25 cellular contexts compared by ENCODE assay signal in genomic region chr2:120390381-120391055, GRCh38. TPM values are rescaled to one million over a fixed set of nuclear protein-coding genes. Genes with fewer than 3 reads are reported as not detected.
DNase-seq lines count a peak whose midpoint lies in the region; ATAC-seq and TF ChIP-seq lines count a peak whose summit lies in the region.
"Had no signal": no experiment of that assay in that cellular context is flagged by ENCODE, and none has a peak within 500 bp of the region (broad histone marks: within the 10 kb centered on the region; RNA-seq: fewer than 3 reads in every experiment).

No MANE protein-coding gene starts in this region.

- no peak overlapping the region for H3K27ac Mint-ChIP-seq in osteocyte (ENCODE audit: unreplicated experiment)
- H3K27ac Mint-ChIP-seq: GM23338, HFFc6, memory B cell, type B pancreatic cell had no signal

- intact Hi-C loops in cardiac septum (cut with DNase I), result no loop called here
- intact Hi-C loops in heart right ventricle (cut with DNase I), result no loop called here

- TF ChIP-seq CTCF in heart right ventricle (IDR thresholded peaks at IDR 0.05), result no peak
- TF ChIP-seq CTCF in osteocyte (IDR thresholded peaks at IDR 0.05), result no peak

- H3K27me3 ChIP-seq in heart right ventricle, result peaks cover 0 to 48% (median 28%) of the 10 kb centered on the region in 7 donors

- no peaks in the 10 kb centered on the region for H3K9me3 Mint-ChIP-seq in osteocyte (ENCODE audit: unreplicated experiment)
- H3K9me3 Mint-ChIP-seq: GM23338, memory B cell, type B pancreatic cell had no signal

- no peak overlapping the region for H3K4me3 ChIP-seq in heart right ventricle
- H3K4me3 ChIP-seq: GM23338, PC-9, psoas muscle, skin epidermis had no signal

- DNase-seq in cardiac septum (ENCODE audit: low spot score) (peak; percentile 66), heart right ventricle (no peak), islet precursor cell (peak; percentile 31), osteocyte (ENCODE audit: extremely low spot score, unreplicated experiment) (peak; percentile 75), COLO829 (ENCODE audit: low spot score) (no peak), DMS153 (lab: John Stamatoyannopoulos, UW) (no peak)
- DNase-seq: activated CD4-positive, alpha-beta T cell treated with anti-CD3 and anti-CD28 coated beads, Interleukin-2, amount 50 U/mL, for 4 hours; activated CD8-positive, alpha-beta memory T cell treated with anti-CD3 and anti-CD28 coated beads, Interleukin-2, amount 50 U/mL, for 4 hours; activated gamma-delta T cell; DMS53; HFFc6; Karpas-422; NCI-H146; NCI-H510A treated with DMSO at 0.1 percent for 48 hours; NK-92 treated with Interleukin-12 subunit alpha and Interleukin-12 subunit beta, amount 100 ng/mL, for 24 hours; PC-9; stimulated activated CD8-positive, alpha-beta memory T cell treated with anti-CD3 and anti-CD28 coated beads, Interleukin-4, amount 100 ng/mL, for 48 hours; SW 1271 had no signal

- H3K27me3 Mint-ChIP-seq in osteocyte (ENCODE audit: unreplicated experiment), result peaks cover 24% of the 10 kb centered on the region

- H3K4me1 Mint-ChIP-seq in osteocyte (ENCODE audit: unreplicated experiment), result no peaks in the 10 kb centered on the region
- H3K4me1 Mint-ChIP-seq: memory B cell had no signal

- no peaks in the 10 kb centered on the region for H3K9me3 ChIP-seq in heart right ventricle
- H3K9me3 ChIP-seq: psoas muscle had no signal

- no peaks in the 10 kb centered on the region for H3K4me1 ChIP-seq in heart right ventricle
- H3K4me1 ChIP-seq: psoas muscle had no signal

- WGBS in heart right ventricle, 2 donors, result 81 to 88% methylated on average over 11 of the region's 11 CpGs

- H3K4me3 Mint-ChIP-seq in osteocyte (ENCODE audit: unreplicated experiment), result no peak overlapping the region
- H3K4me3 Mint-ChIP-seq: GM23338, HFFc6, memory B cell, type B pancreatic cell had no signal

- ATAC-seq in heart right ventricle (no peak), HG02642 (IDR thresholded peaks at IDR 0.05; ENCODE audit: poor library complexity, unreplicated experiment) (no peak)
- ATAC-seq: GM23338, psoas muscle had no signal

- H3K36me3 ChIP-seq in heart right ventricle, result no peaks in the 10 kb centered on the region

- H3K27ac ChIP-seq in heart right ventricle, result no peak overlapping the region
- H3K27ac ChIP-seq: PC-9, psoas muscle, skin epidermis had no signal

- H3K36me3 Mint-ChIP-seq in osteocyte (ENCODE audit: unreplicated experiment), result no peaks in the 10 kb centered on the region
- H3K36me3 Mint-ChIP-seq: memory B cell, type B pancreatic cell had no signal

RNA-seq across cellular contexts. Expression of gene INHBB, which starts 44.6 kb away (rescaled TPM):
- total RNA-seq in cardiac septum (2.8 TPM), heart right ventricle (1 to 10 TPM in 9 of 10 donors, under 1 TPM in 1; 0.89 to 9.2 (median 2.5) TPM), osteocyte (0.50 and 0.62 TPM in 2 replicates)
- 1 to 10 TPM; 3.6 to 5.9 TPM for polyA plus RNA-seq in heart right ventricle
- total RNA-seq: fibroblast of lung had no signal
- polyA plus RNA-seq: GM23338 had no signal

Comparison
In these comparisons a context has a peak if more than half of its experiments do, and no peak if none do; other contexts are left out.
1. DNase-seq: peak in cardiac septum (single experiment), islet precursor cell (single experiment) and osteocyte (single experiment); none in heart right ventricle (0 of 2), COLO829 (single experiment) and DMS153 (single experiment).